16 cellular contexts compared by ENCODE assay signal in the genomic region with DNA sequence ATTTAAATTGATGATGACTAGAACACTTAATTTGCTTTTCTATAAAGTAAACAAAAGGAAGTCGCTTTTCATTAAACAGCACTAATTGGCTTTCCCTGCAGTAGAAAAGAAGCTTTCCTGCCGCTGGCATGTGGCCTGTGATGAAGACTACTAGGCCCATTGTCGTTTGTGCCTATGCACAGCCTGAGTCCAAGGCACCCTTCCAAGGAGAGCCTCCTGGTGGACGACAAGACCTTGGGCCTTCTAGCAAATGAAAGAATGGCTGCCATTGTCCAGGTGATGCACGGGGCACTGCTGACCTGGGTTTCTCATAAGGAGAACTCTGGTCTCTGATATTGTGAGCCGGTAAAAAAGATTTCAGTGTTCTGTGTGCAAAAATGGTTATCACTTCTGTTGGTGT.
"Had no signal": no experiment of that assay in that cellular context is flagged by ENCODE, and none has a peak within 500 bp of the region (broad histone marks: within the 10 kb centered on the region; RNA-seq: fewer than 3 reads in every experiment).

No MANE protein-coding gene starts in this region.

- H3K27me3 Mint-ChIP-seq: central memory CD8-positive, alpha-beta T cell; dendritic cell treated with granulocyte-macrophage colony-stimulating factor and Interleukin-4, amounts not matched to agents 40 ng/mL and 50 ng/mL, for 4 days had no signal

- H3K27ac Mint-ChIP-seq: activated naive CD4-positive, alpha-beta T cell treated with anti-CD3 and anti-CD28 coated beads, Interleukin-2, amount 50 U/mL, for 24 hours; dendritic cell treated with granulocyte-macrophage colony-stimulating factor and Interleukin-4, amounts not matched to agents 40 ng/mL and 50 ng/mL, for 4 days; natural killer cell treated with Interleukin-12 subunit alpha and Interleukin-12 subunit beta and Interleukin-15 and Interleukin-18, amount 100 ng/mL, for 72 hours had no signal

- ATAC-seq: body of pancreas; left lung; natural killer cell treated with Interleukin-12 subunit alpha and Interleukin-12 subunit beta and Interleukin-15 and Interleukin-18, amount 100 ng/mL, for 72 hours; upper lobe of right lung had no signal

- FAIRE-seq: TTC549 had no signal

- H3K9me3 ChIP-seq: body of pancreas, suprapubic skin, upper lobe of right lung had no signal

- H3K36me3 Mint-ChIP-seq: activated naive CD4-positive, alpha-beta T cell treated with anti-CD3 and anti-CD28 coated beads, Interleukin-2, amount 50 U/mL, for 24 hours; natural killer cell treated with Interleukin-12 subunit alpha and Interleukin-12 subunit beta and Interleukin-15 and Interleukin-18, amount 100 ng/mL, for 72 hours had no signal

- H3K4me3 Mint-ChIP-seq: activated naive CD4-positive, alpha-beta T cell treated with anti-CD3 and anti-CD28 coated beads, Interleukin-2, amount 50 U/mL, for 24 hours; central memory CD8-positive, alpha-beta T cell; dendritic cell treated with granulocyte-macrophage colony-stimulating factor and Interleukin-4, amounts not matched to agents 40 ng/mL and 50 ng/mL, for 4 days; natural killer cell treated with Interleukin-12 subunit alpha and Interleukin-12 subunit beta and Interleukin-15 and Interleukin-18, amount 100 ng/mL, for 72 hours had no signal

- H3K4me1 ChIP-seq: body of pancreas, left lung, suprapubic skin, upper lobe of right lung had no signal

- H3K36me3 ChIP-seq: left lung, suprapubic skin, upper lobe of right lung had no signal

- H3K27ac ChIP-seq: body of pancreas, left lung, suprapubic skin, upper lobe of right lung had no signal

- DNase-seq: activated CD4-positive, alpha-beta T cell treated with anti-CD3 and anti-CD28 coated beads, Interleukin-2, amount 50 U/mL, for 1 hour; body of pancreas; erythroblast; head of caudate nucleus; islet precursor cell; left lung; stimulated activated CD4-positive, alpha-beta T cell treated with anti-CD3 and anti-CD28 coated beads, Interleukin-12 subunit alpha, Interleukin-12 subunit beta, amount 100 ng/mL, for 4 hours; stimulated activated naive CD4-positive, alpha-beta T cell; T-helper 2 cell; upper lobe of right lung had no signal

- H3K4me3 ChIP-seq: body of pancreas, left lung, suprapubic skin, upper lobe of right lung had no signal

- H3K4me1 Mint-ChIP-seq: activated naive CD4-positive, alpha-beta T cell treated with anti-CD3 and anti-CD28 coated beads, Interleukin-2, amount 50 U/mL, for 24 hours; central memory CD8-positive, alpha-beta T cell had no signal

- H3K27me3 ChIP-seq: body of pancreas, left lung, suprapubic skin, upper lobe of right lung had no signal
